In genomic region chr7:503575-504111, GRCh38 we compare ENCODE assay signal across 13 cellular contexts. TPM values are rescaled to one million over a fixed set of nuclear protein-coding genes. Genes with fewer than 3 reads are reported as not detected.
A peak's percentile ranks its signal among the peaks of the same experiment; 100 is the strongest.
DNase-seq lines count a peak whose midpoint lies in the region; ATAC-seq, FAIRE-seq and TF ChIP-seq lines count a peak whose summit lies in the region.
"Had no signal": no experiment of that assay in that cellular context is flagged by ENCODE, and none has a peak within 500 bp of the region (broad histone marks: within the 10 kb centered on the region; RNA-seq: fewer than 3 reads in every experiment).

No MANE protein-coding gene starts in this region.

- no peaks in the 10 kb centered on the region for H3F3A ChIP-seq in neural progenitor cell (ENCODE audit: low read depth)

- no peak overlapping the region for H3K4me3 Mint-ChIP-seq in activated T-helper 1 cell treated with anti-CD3 and anti-CD28 coated beads, Interleukin-12 subunit alpha, Interleukin-12 subunit beta, Interleukin-2, Interleukin-4 antibody, amounts not matched to agents 30 ng/mL and 10 ng/mL and 1 ng/mL, durations not matched to agents 14 hours and 24 hours and 36 hours
- no peak overlapping the region for H3K4me3 Mint-ChIP-seq in neural progenitor cell
- H3K4me3 Mint-ChIP-seq: activated naive CD8-positive, alpha-beta T cell; B cell had no signal

- no peak overlapping the region for H3K4me2 ChIP-seq in neural progenitor cell

- intact Hi-C loops in left lung (cut with DNase I): no loop called here
- intact Hi-C loops in activated T-helper 1 cell treated with anti-CD3 and anti-CD28 coated beads, Interleukin-12 subunit alpha, Interleukin-12 subunit beta, Interleukin-2, Interleukin-4 antibody, amounts not matched to agents 30 ng/mL and 10 ng/mL and 1 ng/mL, durations not matched to agents 14 hours and 24 hours and 36 hours (cut with micrococcal nuclease): no loop called here

- TF ChIP-seq CTCF in left lung (IDR thresholded peaks at IDR 0.05) (no peak), neural progenitor cell (IDR thresholded peaks at IDR 0.05) (no peak)

- H4K20me1 ChIP-seq in neural progenitor cell (ENCODE audit: low read depth): no peaks in the 10 kb centered on the region

- no peaks in the 10 kb centered on the region for H3K9me3 Mint-ChIP-seq in activated T-helper 1 cell treated with anti-CD3 and anti-CD28 coated beads, Interleukin-12 subunit alpha, Interleukin-12 subunit beta, Interleukin-2, Interleukin-4 antibody, amounts not matched to agents 30 ng/mL and 10 ng/mL and 1 ng/mL, durations not matched to agents 14 hours and 24 hours and 36 hours
- H3K9me3 Mint-ChIP-seq in neural progenitor cell: no peaks in the 10 kb centered on the region

- H3K27ac Mint-ChIP-seq in activated T-helper 1 cell treated with anti-CD3 and anti-CD28 coated beads, Interleukin-12 subunit alpha, Interleukin-12 subunit beta, Interleukin-2, Interleukin-4 antibody, amounts not matched to agents 30 ng/mL and 10 ng/mL and 1 ng/mL, durations not matched to agents 14 hours and 24 hours and 36 hours: no peak overlapping the region
- no peak overlapping the region for H3K27ac Mint-ChIP-seq in neural progenitor cell
- H3K27ac Mint-ChIP-seq: activated naive CD8-positive, alpha-beta T cell; B cell had no signal

- H3K36me3 Mint-ChIP-seq in activated T-helper 1 cell treated with anti-CD3 and anti-CD28 coated beads, Interleukin-12 subunit alpha, Interleukin-12 subunit beta, Interleukin-2, Interleukin-4 antibody, amounts not matched to agents 30 ng/mL and 10 ng/mL and 1 ng/mL, durations not matched to agents 14 hours and 24 hours and 36 hours (ENCODE audit: low read depth): no peaks in the 10 kb centered on the region
- H3K36me3 Mint-ChIP-seq in neural progenitor cell: no peaks in the 10 kb centered on the region
- H3K36me3 Mint-ChIP-seq: activated naive CD8-positive, alpha-beta T cell had no signal

- H3K9ac ChIP-seq in duodenal mucosa (ENCODE audit: low read depth in 1 of 2, low read length in 2 of 2) (peak overlapping the region; percentile 64 to 94), neural progenitor cell (no peak overlapping the region)

- ATAC-seq in left lung: peak; percentile 90

- H3K27me3 Mint-ChIP-seq in activated T-helper 1 cell treated with anti-CD3 and anti-CD28 coated beads, Interleukin-12 subunit alpha, Interleukin-12 subunit beta, Interleukin-2, Interleukin-4 antibody, amounts not matched to agents 30 ng/mL and 10 ng/mL and 1 ng/mL, durations not matched to agents 14 hours and 24 hours and 36 hours (ENCODE audit: insufficient read depth): no peaks in the 10 kb centered on the region
- H3K27me3 Mint-ChIP-seq in neural progenitor cell (ENCODE audit: insufficient read depth, low read depth): peaks cover 5% of the 10 kb centered on the region
- H3K27me3 Mint-ChIP-seq: activated naive CD8-positive, alpha-beta T cell; B cell had no signal

- peak; percentile 91 for DNase-seq in HT-29 (ENCODE audit: low spot score)
- peak; percentile 88 to 90 for DNase-seq in left lung
- peak; percentile 99 for DNase-seq in small intestine
- no peak for DNase-seq in activated T-helper 1 cell treated with anti-CD3 and anti-CD28 coated beads, Interleukin-12 subunit alpha, Interleukin-12 subunit beta, Interleukin-2, Interleukin-4 antibody, amounts not matched to agents 30 ng/mL and 10 ng/mL and 1 ng/mL, durations not matched to agents 14 hours and 24 hours and 36 hours (ENCODE audit: low spot score)
- DNase-seq in KG1 (lab: John Stamatoyannopoulos, UW): no peak
- DNase-seq in neural progenitor cell (ENCODE audit: low spot score): no peak
- no peak for DNase-seq in GOT3 (lab: John Stamatoyannopoulos, UW)
- DNase-seq: NCI-H1436 treated with DMSO at 0.1 percent for 48 hours; stimulated activated CD4-positive, alpha-beta T cell treated with anti-CD3 and anti-CD28 coated beads, Interleukin-4, amount 100 ng/mL, for 24 hours; T-helper 2 cell had no signal

- H3K4me3 ChIP-seq in duodenal mucosa (ENCODE audit: low read depth in 1 of 2, low read length in 2 of 2): no peak overlapping the region
- no peak overlapping the region for H3K4me3 ChIP-seq in left lung
- no peak overlapping the region for H3K4me3 ChIP-seq in small intestine (ENCODE audit: low read depth in 1 of 2, low read length in 2 of 2)
- H3K4me3 ChIP-seq in neural progenitor cell: no peak overlapping the region

- no peak for FAIRE-seq in small intestine (lab: Jason Lieb, UNC)

- no peak overlapping the region for H2AFZ ChIP-seq in neural progenitor cell (replicated peaks)

- H3K36me3 ChIP-seq in duodenal mucosa (ENCODE audit: control insufficient read depth in 1 of 2, insufficient read depth in 2 of 2, low read length in 2 of 2) (peaks cover 15 to 32% of the 10 kb centered on the region in 2 donors), left lung (peaks cover 0 to 35% of the 10 kb centered on the region in 2 donors), small intestine (ENCODE audit: control insufficient read depth in 2 of 2, insufficient read depth in 2 of 2, low read length in 2 of 2) (peaks cover 0 to 12% of the 10 kb centered on the region in 2 donors), neural progenitor cell (no peaks in the 10 kb centered on the region)

- H3K27ac ChIP-seq in duodenal mucosa (ENCODE audit: low read depth, low read length) (peak overlapping the region; percentile 91), left lung (peak overlapping the region; percentile 55 to 78), small intestine (ENCODE audit: low read depth in 1 of 2, low read length in 1 of 2) (peak overlapping the region; percentile 79 to 95), neural progenitor cell (no peak overlapping the region)

- 16 to 44% (median 35%) methylated on average over 18 to 20 of the region's 20 CpGs for WGBS in small intestine, 3 donors

- H3K4me1 ChIP-seq in duodenal mucosa (ENCODE audit: control insufficient read depth in 1 of 2, insufficient read depth in 2 of 2, low read length in 2 of 2) (peaks cover 43 to 47% of the 10 kb centered on the region in 2 donors), left lung (peaks cover 5 to 18% of the 10 kb centered on the region in 2 donors), small intestine (ENCODE audit: control insufficient read depth in 2 of 2, insufficient read depth in 1 of 2, low read depth in 1 of 2, low read length in 1 of 2) (peaks cover 6 to 16% of the 10 kb centered on the region in 2 donors), neural progenitor cell (no peaks in the 10 kb centered on the region)

- no peaks in the 10 kb centered on the region for H3K4me1 Mint-ChIP-seq in activated T-helper 1 cell treated with anti-CD3 and anti-CD28 coated beads, Interleukin-12 subunit alpha, Interleukin-12 subunit beta, Interleukin-2, Interleukin-4 antibody, amounts not matched to agents 30 ng/mL and 10 ng/mL and 1 ng/mL, durations not matched to agents 14 hours and 24 hours and 36 hours (ENCODE audit: low read depth)
- peaks cover 13% of the 10 kb centered on the region for H3K4me1 Mint-ChIP-seq in neural progenitor cell
- H3K4me1 Mint-ChIP-seq: B cell had no signal

- H3K9me3 ChIP-seq in duodenal mucosa (ENCODE audit: control insufficient read depth in 1 of 2, low read length in 2 of 2) (peaks cover 0 to 2% of the 10 kb centered on the region in 2 donors), left lung (no peaks in the 10 kb centered on the region), small intestine (ENCODE audit: control insufficient read depth, low read depth) (no peaks in the 10 kb centered on the region), neural progenitor cell (ENCODE audit: low read depth) (no peaks in the 10 kb centered on the region)

- H3K27me3 ChIP-seq in duodenal mucosa (ENCODE audit: control insufficient read depth in 1 of 2, insufficient read depth in 2 of 2, low read length in 2 of 2): no peaks in the 10 kb centered on the region
- H3K27me3 ChIP-seq in left lung: no peaks in the 10 kb centered on the region
- H3K27me3 ChIP-seq in small intestine (ENCODE audit: control insufficient read depth in 2 of 2, insufficient read depth in 2 of 2, low read length in 2 of 2): no peaks in the 10 kb centered on the region
- no peaks in the 10 kb centered on the region for H3K27me3 ChIP-seq in neural progenitor cell

- no peaks in the 10 kb centered on the region for H3K79me2 ChIP-seq in neural progenitor cell (ENCODE audit: low read depth)

RNA-seq across cellular contexts. Expression of gene PDGFA, which starts 16.0 kb away (rescaled TPM):
- total RNA-seq in HT-29 (2014; rRNA removed; shearing (Covaris generic)): 15.8 and 17.3 TPM in 2 replicates
- total RNA-seq in left lung: 10 to 100 TPM; 29.1 to 69.4 TPM
- 10 to 100 TPM; 17.4 to 38.2 (median 26.5) TPM for polyA plus RNA-seq in small intestine
- total RNA-seq in activated T-helper 1 cell treated with anti-CD3 and anti-CD28 coated beads, Interleukin-12 subunit alpha, Interleukin-12 subunit beta, Interleukin-2, Interleukin-4 antibody, amounts not matched to agents 30 ng/mL and 10 ng/mL and 1 ng/mL, durations not matched to agents 14 hours and 24 hours and 36 hours: 8.5 and 8.8 TPM in 2 replicates
- 9.8 and 13.7 TPM in 2 replicates for total RNA-seq in neural progenitor cell (ENCODE audit: low replicate concordance)

Comparison
In these comparisons a context has a peak if more than half of its experiments do, and no peak if none do; other contexts are left out.
1. DNase-seq: peak in HT-29 (single experiment), left lung (2 of 2) and small intestine (single experiment); none in activated T-helper 1 cell treated with anti-CD3 and anti-CD28 coated beads, Interleukin-12 subunit alpha, Interleukin-12 subunit beta, Interleukin-2, Interleukin-4 antibody, amounts not matched to agents 30 ng/mL and 10 ng/mL and 1 ng/mL, durations not matched to agents 14 hours and 24 hours and 36 hours (single experiment), KG1 (single experiment), neural progenitor cell (single experiment) and GOT3 (single experiment).